ENCODE assay signal across 1 cellular context in genomic region chrX:23742693-23743622, GRCh38.
TF ChIP-seq lines count a peak whose summit lies in the region.

A gene with protein sequence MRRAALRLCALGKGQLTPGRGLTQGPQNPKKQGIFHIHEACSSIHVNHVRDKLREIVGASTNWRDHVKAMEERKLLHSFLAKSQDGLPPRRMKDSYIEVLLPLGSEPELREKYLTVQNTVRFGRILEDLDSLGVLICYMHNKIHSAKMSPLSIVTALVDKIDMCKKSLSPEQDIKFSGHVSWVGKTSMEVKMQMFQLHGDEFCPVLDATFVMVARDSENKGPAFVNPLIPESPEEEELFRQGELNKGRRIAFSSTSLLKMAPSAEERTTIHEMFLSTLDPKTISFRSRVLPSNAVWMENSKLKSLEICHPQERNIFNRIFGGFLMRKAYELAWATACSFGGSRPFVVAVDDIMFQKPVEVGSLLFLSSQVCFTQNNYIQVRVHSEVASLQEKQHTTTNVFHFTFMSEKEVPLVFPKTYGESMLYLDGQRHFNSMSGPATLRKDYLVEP (minus strand): TSS chrX:23743276. CDS start chrX:23743144, 132 bp downstream.

TF ChIP-seq in HEK293, 187 proteins besides CTCF, POLR2A, EP300 and RAD21 (continued from another document and continues in another):
- TF ChIP-seq, protein P1, sequence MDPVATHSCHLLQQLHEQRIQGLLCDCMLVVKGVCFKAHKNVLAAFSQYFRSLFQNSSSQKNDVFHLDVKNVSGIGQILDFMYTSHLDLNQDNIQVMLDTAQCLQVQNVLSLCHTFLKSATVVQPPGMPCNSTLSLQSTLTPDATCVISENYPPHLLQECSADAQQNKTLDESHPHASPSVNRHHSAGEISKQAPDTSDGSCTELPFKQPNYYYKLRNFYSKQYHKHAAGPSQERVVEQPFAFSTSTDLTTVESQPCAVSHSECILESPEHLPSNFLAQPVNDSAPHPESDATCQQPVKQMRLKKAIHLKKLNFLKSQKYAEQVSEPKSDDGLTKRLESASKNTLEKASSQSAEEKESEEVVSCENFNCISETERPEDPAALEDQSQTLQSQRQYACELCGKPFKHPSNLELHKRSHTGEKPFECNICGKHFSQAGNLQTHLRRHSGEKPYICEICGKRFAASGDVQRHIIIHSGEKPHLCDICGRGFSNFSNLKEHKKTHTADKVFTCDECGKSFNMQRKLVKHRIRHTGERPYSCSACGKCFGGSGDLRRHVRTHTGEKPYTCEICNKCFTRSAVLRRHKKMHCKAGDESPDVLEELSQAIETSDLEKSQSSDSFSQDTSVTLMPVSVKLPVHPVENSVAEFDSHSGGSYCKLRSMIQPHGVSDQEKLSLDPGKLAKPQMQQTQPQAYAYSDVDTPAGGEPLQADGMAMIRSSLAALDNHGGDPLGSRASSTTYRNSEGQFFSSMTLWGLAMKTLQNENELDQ (tag by site-specific recombination; IDR thresholded peaks at IDR 0.05; ENCODE audit: low read depth) = no peak
- TF ChIP-seq ZNF623 (tag by site-specific recombination; IDR thresholded peaks at IDR 0.05) (no peak), ZNF132 (tag by site-specific recombination; IDR thresholded peaks at IDR 0.05; ENCODE audit: borderline replicate concordance) (no peak), ATF2 (tag by site-specific recombination; IDR thresholded peaks at IDR 0.05; ENCODE audit: low read depth) (no peak), ZNF175 (tag by site-specific recombination; IDR thresholded peaks at IDR 0.05) (no peak), ZBTB1 (tag by site-specific recombination; IDR thresholded peaks at IDR 0.05) (0 out of 2 replicates have a peak, but pooled peaks have one; percentile 19), SP7 (tag by site-specific recombination; IDR thresholded peaks at IDR 0.05) (peak; percentile 50; the same call in 1 of the 2 replicates), ZNF549 (tag by site-specific recombination; IDR thresholded peaks at IDR 0.05) (no peak), ZNF335 (tag by site-specific recombination; conservative IDR thresholded peaks at IDR 0.05) (peak; percentile 98), ZBTB44 (tag by site-specific recombination; IDR thresholded peaks at IDR 0.05) (no peak), KLF7 (tag by site-specific recombination; IDR thresholded peaks at IDR 0.05; ENCODE audit: borderline replicate concordance) (no peak), GLI2 (tag by site-specific recombination; IDR thresholded peaks at IDR 0.05; ENCODE audit: borderline replicate concordance, low read depth) (no peak), SALL2 (tag by site-specific recombination; IDR thresholded peaks at IDR 0.05; ENCODE audit: borderline replicate concordance) (no peak), ZNF426 (tag by site-specific recombination; IDR thresholded peaks at IDR 0.05) (no peak), GLIS1 (tag by site-specific recombination; IDR thresholded peaks at IDR 0.05) (peak; percentile 24), ZNF140 (tag by site-specific recombination; IDR thresholded peaks at IDR 0.05) (no peak), ZNF366 (tag by site-specific recombination; conservative IDR thresholded peaks at IDR 0.05) (peak; percentile 60), REPIN1 (tag by site-specific recombination; IDR thresholded peaks at IDR 0.05; ENCODE audit: low read depth) (no peak), ZNF121 (tag by site-specific recombination; IDR thresholded peaks at IDR 0.05) (no peak), ZNF292 (tag by site-specific recombination; IDR thresholded peaks at IDR 0.05; ENCODE audit: borderline replicate concordance, low read depth) (no peak), ZNF704 (tag by site-specific recombination; IDR thresholded peaks at IDR 0.05) (no peak), HIC1 (tag by site-specific recombination; IDR thresholded peaks at IDR 0.05) (peak; percentile 91), ZNF701 (tag by site-specific recombination; IDR thresholded peaks at IDR 0.05) (no peak), KLF9 (tag by site-specific recombination; IDR thresholded peaks at IDR 0.05; ENCODE audit: low read depth) (peak; percentile 95), ZNF19 (tag by site-specific recombination; IDR thresholded peaks at IDR 0.05; ENCODE audit: low read depth) (no peak), ZNF266 (tag by site-specific recombination; IDR thresholded peaks at IDR 0.05; ENCODE audit: low read depth) (no peak), ZNF23 (tag by site-specific recombination; IDR thresholded peaks at IDR 0.05; ENCODE audit: borderline replicate concordance) (no peak), ZNF138 (tag by site-specific recombination; IDR thresholded peaks at IDR 0.05; ENCODE audit: borderline replicate concordance) (no peak), HOXA7 (CRISPR knock-in tag; IDR thresholded peaks at IDR 0.05; ENCODE audit: borderline replicate concordance) (no peak), ZNF423 (tag by site-specific recombination; IDR thresholded peaks at IDR 0.05) (no peak)
- TF ChIP-seq, protein P2, sequence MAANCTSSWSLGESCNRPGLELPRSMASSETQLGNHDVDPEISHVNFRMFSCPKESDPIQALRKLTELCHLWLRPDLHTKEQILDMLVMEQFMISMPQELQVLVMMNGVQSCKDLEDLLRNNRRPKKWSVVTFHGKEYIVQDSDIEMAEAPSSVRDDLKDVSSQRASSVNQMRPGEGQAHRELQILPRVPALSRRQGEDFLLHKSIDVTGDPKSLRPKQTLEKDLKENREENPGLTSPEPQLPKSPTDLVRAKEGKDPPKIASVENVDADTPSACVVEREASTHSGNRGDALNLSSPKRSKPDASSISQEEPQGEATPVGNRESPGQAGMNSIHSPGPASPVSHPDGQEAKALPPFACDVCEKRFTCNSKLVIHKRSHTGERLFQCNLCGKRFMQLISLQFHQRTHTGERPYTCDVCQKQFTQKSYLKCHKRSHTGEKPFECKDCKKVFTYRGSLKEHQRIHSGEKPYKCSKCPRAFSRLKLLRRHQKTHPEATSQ (tag by site-specific recombination; IDR thresholded peaks at IDR 0.05) = no peak
- TF ChIP-seq, protein P3, sequence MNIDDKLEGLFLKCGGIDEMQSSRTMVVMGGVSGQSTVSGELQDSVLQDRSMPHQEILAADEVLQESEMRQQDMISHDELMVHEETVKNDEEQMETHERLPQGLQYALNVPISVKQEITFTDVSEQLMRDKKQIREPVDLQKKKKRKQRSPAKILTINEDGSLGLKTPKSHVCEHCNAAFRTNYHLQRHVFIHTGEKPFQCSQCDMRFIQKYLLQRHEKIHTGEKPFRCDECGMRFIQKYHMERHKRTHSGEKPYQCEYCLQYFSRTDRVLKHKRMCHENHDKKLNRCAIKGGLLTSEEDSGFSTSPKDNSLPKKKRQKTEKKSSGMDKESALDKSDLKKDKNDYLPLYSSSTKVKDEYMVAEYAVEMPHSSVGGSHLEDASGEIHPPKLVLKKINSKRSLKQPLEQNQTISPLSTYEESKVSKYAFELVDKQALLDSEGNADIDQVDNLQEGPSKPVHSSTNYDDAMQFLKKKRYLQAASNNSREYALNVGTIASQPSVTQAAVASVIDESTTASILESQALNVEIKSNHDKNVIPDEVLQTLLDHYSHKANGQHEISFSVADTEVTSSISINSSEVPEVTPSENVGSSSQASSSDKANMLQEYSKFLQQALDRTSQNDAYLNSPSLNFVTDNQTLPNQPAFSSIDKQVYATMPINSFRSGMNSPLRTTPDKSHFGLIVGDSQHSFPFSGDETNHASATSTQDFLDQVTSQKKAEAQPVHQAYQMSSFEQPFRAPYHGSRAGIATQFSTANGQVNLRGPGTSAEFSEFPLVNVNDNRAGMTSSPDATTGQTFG (tag by site-specific recombination; IDR thresholded peaks at IDR 0.05; ENCODE audit: borderline replicate concordance) = no peak
- TF ChIP-seq, protein P4, sequence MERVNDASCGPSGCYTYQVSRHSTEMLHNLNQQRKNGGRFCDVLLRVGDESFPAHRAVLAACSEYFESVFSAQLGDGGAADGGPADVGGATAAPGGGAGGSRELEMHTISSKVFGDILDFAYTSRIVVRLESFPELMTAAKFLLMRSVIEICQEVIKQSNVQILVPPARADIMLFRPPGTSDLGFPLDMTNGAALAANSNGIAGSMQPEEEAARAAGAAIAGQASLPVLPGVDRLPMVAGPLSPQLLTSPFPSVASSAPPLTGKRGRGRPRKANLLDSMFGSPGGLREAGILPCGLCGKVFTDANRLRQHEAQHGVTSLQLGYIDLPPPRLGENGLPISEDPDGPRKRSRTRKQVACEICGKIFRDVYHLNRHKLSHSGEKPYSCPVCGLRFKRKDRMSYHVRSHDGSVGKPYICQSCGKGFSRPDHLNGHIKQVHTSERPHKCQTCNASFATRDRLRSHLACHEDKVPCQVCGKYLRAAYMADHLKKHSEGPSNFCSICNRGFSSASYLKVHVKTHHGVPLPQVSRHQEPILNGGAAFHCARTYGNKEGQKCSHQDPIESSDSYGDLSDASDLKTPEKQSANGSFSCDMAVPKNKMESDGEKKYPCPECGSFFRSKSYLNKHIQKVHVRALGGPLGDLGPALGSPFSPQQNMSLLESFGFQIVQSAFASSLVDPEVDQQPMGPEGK (tag by site-specific recombination; IDR thresholded peaks at IDR 0.05) = peak; percentile 52; the same call in 1 of the 2 replicates
- TF ChIP-seq, protein P5, sequence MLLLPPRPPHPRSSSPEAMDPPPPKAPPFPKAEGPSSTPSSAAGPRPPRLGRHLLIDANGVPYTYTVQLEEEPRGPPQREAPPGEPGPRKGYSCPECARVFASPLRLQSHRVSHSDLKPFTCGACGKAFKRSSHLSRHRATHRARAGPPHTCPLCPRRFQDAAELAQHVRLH (tag by site-specific recombination; IDR thresholded peaks at IDR 0.05) = no peak
- TF ChIP-seq, protein P6, sequence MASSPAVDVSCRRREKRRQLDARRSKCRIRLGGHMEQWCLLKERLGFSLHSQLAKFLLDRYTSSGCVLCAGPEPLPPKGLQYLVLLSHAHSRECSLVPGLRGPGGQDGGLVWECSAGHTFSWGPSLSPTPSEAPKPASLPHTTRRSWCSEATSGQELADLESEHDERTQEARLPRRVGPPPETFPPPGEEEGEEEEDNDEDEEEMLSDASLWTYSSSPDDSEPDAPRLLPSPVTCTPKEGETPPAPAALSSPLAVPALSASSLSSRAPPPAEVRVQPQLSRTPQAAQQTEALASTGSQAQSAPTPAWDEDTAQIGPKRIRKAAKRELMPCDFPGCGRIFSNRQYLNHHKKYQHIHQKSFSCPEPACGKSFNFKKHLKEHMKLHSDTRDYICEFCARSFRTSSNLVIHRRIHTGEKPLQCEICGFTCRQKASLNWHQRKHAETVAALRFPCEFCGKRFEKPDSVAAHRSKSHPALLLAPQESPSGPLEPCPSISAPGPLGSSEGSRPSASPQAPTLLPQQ (tag by site-specific recombination; IDR thresholded peaks at IDR 0.05) = no peak
- TF ChIP-seq, protein P7, sequence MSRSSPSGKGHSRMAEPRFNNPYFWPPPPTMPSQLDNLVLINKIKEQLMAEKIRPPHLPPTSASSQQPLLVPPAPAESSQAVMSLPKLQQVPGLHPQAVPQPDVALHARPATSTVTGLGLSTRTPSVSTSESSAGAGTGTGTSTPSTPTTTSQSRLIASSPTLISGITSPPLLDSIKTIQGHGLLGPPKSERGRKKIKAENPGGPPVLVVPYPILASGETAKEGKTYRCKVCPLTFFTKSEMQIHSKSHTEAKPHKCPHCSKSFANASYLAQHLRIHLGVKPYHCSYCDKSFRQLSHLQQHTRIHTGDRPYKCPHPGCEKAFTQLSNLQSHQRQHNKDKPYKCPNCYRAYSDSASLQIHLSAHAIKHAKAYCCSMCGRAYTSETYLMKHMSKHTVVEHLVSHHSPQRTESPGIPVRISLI (tag by site-specific recombination; IDR thresholded peaks at IDR 0.05) = no peak
- TF ChIP-seq, protein P8, sequence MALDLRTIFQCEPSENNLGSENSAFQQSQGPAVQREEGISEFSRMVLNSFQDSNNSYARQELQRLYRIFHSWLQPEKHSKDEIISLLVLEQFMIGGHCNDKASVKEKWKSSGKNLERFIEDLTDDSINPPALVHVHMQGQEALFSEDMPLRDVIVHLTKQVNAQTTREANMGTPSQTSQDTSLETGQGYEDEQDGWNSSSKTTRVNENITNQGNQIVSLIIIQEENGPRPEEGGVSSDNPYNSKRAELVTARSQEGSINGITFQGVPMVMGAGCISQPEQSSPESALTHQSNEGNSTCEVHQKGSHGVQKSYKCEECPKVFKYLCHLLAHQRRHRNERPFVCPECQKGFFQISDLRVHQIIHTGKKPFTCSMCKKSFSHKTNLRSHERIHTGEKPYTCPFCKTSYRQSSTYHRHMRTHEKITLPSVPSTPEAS (tag by site-specific recombination; IDR thresholded peaks at IDR 0.05) = 0 out of 2 replicates have a peak, but pooled peaks have one; percentile 14
